Comparison of ENCODE assay signal across 17 cellular contexts in genomic region chr22:25364736-25365241, GRCh38.
DNase-seq lines count a peak whose midpoint lies in the region; ATAC-seq and TF ChIP-seq lines count a peak whose summit lies in the region.
"Had no signal": no experiment of that assay in that cellular context is flagged by ENCODE, and none has a peak within 500 bp of the region (broad histone marks: within the 10 kb centered on the region; RNA-seq: fewer than 3 reads in every experiment).

No MANE protein-coding gene starts in this region.

- H3K36me3 Mint-ChIP-seq in osteocyte (ENCODE audit: unreplicated experiment): no peaks in the 10 kb centered on the region
- H3K36me3 Mint-ChIP-seq: WTC11 had no signal

- H3K27me3 ChIP-seq in colonic mucosa: no peaks in the 10 kb centered on the region
- no peaks in the 10 kb centered on the region for H3K27me3 ChIP-seq in lower lobe of right lung (ENCODE audit: low read depth)
- H3K27me3 ChIP-seq in thyroid gland: no peaks in the 10 kb centered on the region
- H3K27me3 ChIP-seq: breast epithelium had no signal

- DNase-seq in RWPE1 (ENCODE audit: low spot score) (no peak), colonic mucosa (peak; percentile 45), lower lobe of right lung (peak; percentile 50), thyroid gland (no peak), NCI-H510A (lab: John Stamatoyannopoulos, UW) (no peak), osteocyte (ENCODE audit: extremely low spot score, unreplicated experiment) (no peak)
- DNase-seq: activated naive CD8-positive, alpha-beta T cell treated with anti-CD3 and anti-CD28 coated beads, Interleukin-2, amount 50 U/mL, for 24 hours; effector CD8-positive, alpha-beta T cell; NCI-H1048; NCI-H510A treated with DMSO at 0.1 percent for 48 hours; SHP77 treated with DMSO at 0.1 percent for 48 hours; stimulated activated naive CD8-positive, alpha-beta T cell treated with anti-CD3 and anti-CD28 coated beads, Interleukin-15, amount 100 ng/mL, for 72 hours had no signal

- peaks cover 17% of the 10 kb centered on the region for H3K4me1 Mint-ChIP-seq in osteocyte (ENCODE audit: unreplicated experiment)
- H3K4me1 Mint-ChIP-seq: activated naive CD8-positive, alpha-beta T cell treated with anti-CD3 and anti-CD28 coated beads, Interleukin-2, amount 50 U/mL, for 24 hours; WTC11 had no signal

- no peaks in the 10 kb centered on the region for H3K9me3 Mint-ChIP-seq in osteocyte (ENCODE audit: unreplicated experiment)
- H3K9me3 Mint-ChIP-seq: activated naive CD8-positive, alpha-beta T cell treated with anti-CD3 and anti-CD28 coated beads, Interleukin-2, amount 50 U/mL, for 24 hours; stimulated activated naive CD8-positive, alpha-beta T cell treated with anti-CD3 and anti-CD28 coated beads, Interleukin-15, amount 100 ng/mL, for 72 hours; WTC11 had no signal

- CTCF ChIA-PET in RWPE1 (lab: Yijun Ruan, JAX): no interaction called here

- POLR2A ChIA-PET in RWPE1 (lab: Yijun Ruan, JAX; ENCODE audit: low non-redundant PET): no interaction called here

- peak overlapping the region; percentile 61 for H3K27ac ChIP-seq in RWPE1
- no peak overlapping the region for H3K27ac ChIP-seq in colonic mucosa
- peak overlapping the region; percentile 18 for H3K27ac ChIP-seq in lower lobe of right lung
- H3K27ac ChIP-seq in thyroid gland: peak overlapping the region; percentile 8 to 56 (median 41)
- H3K27ac ChIP-seq: KMS-11 had no signal

- 36 to 74% methylated on average over 6 to 12 of the region's 13 CpGs for WGBS in thyroid gland, 2 donors

- H3K9ac ChIP-seq in colonic mucosa (ENCODE audit: low read depth in 2 of 2, low read length in 2 of 2): peak overlapping the region in 1 of 2 donors; percentile 15
- H3K9ac ChIP-seq: KMS-11 had no signal

- H3K4me1 ChIP-seq in colonic mucosa: peaks cover 8% of the 10 kb centered on the region
- peaks cover 45% of the 10 kb centered on the region for H3K4me1 ChIP-seq in lower lobe of right lung
- H3K4me1 ChIP-seq in thyroid gland: peaks cover 11 to 41% of the 10 kb centered on the region in 2 donors
- H3K4me1 ChIP-seq: breast epithelium had no signal

- H3K27me3 Mint-ChIP-seq in osteocyte (ENCODE audit: unreplicated experiment): no peaks in the 10 kb centered on the region
- H3K27me3 Mint-ChIP-seq: activated naive CD8-positive, alpha-beta T cell treated with anti-CD3 and anti-CD28 coated beads, Interleukin-2, amount 50 U/mL, for 24 hours; B cell; stimulated activated naive CD8-positive, alpha-beta T cell treated with anti-CD3 and anti-CD28 coated beads, Interleukin-15, amount 100 ng/mL, for 72 hours had no signal

- ATAC-seq in lower lobe of right lung (no peak), HG02642 (IDR thresholded peaks at IDR 0.05; ENCODE audit: poor library complexity, unreplicated experiment) (no peak)
- ATAC-seq: activated naive CD8-positive, alpha-beta T cell treated with anti-CD3 and anti-CD28 coated beads, Interleukin-2, amount 50 U/mL, for 24 hours; stimulated activated naive CD8-positive, alpha-beta T cell treated with anti-CD3 and anti-CD28 coated beads, Interleukin-15, amount 100 ng/mL, for 72 hours; WTC11 had no signal

- H3K36me3 ChIP-seq in colonic mucosa (no peaks in the 10 kb centered on the region), lower lobe of right lung (peaks cover 4% of the 10 kb centered on the region), thyroid gland (peaks cover under 1 to 2% of the 10 kb centered on the region in 2 donors)
- H3K36me3 ChIP-seq: breast epithelium had no signal

- no peak overlapping the region for H3K4me3 ChIP-seq in colonic mucosa
- H3K4me3 ChIP-seq in lower lobe of right lung: no peak overlapping the region
- H3K4me3 ChIP-seq in thyroid gland (replicated peaks in 1 of 3): no peak overlapping the region
- H3K4me3 ChIP-seq: breast epithelium had no signal

- no peak for TF ChIP-seq POLR2A in thyroid gland (IDR thresholded peaks at IDR 0.05)

- TF ChIP-seq CTCF in RWPE1 (conservative IDR thresholded peaks at IDR 0.05; ENCODE audit: low read depth) (no peak), colonic mucosa (IDR thresholded peaks at IDR 0.05) (no peak), lower lobe of right lung (IDR thresholded peaks at IDR 0.05) (no peak), thyroid gland (IDR thresholded peaks at IDR 0.05) (no peak), osteocyte (IDR thresholded peaks at IDR 0.05) (no peak)

- H3K9me3 ChIP-seq in colonic mucosa: no peaks in the 10 kb centered on the region
- no peaks in the 10 kb centered on the region for H3K9me3 ChIP-seq in lower lobe of right lung
- H3K9me3 ChIP-seq in thyroid gland: no peaks in the 10 kb centered on the region
- H3K9me3 ChIP-seq: breast epithelium had no signal

- no peak overlapping the region for H3K27ac Mint-ChIP-seq in osteocyte (ENCODE audit: unreplicated experiment)
- H3K27ac Mint-ChIP-seq: activated naive CD8-positive, alpha-beta T cell treated with anti-CD3 and anti-CD28 coated beads, Interleukin-2, amount 50 U/mL, for 24 hours; B cell; WTC11 had no signal

- no peak overlapping the region for H3K4me3 Mint-ChIP-seq in osteocyte (ENCODE audit: unreplicated experiment)
- H3K4me3 Mint-ChIP-seq: activated naive CD8-positive, alpha-beta T cell treated with anti-CD3 and anti-CD28 coated beads, Interleukin-2, amount 50 U/mL, for 24 hours; B cell; stimulated activated naive CD8-positive, alpha-beta T cell treated with anti-CD3 and anti-CD28 coated beads, Interleukin-15, amount 100 ng/mL, for 72 hours; WTC11 had no signal

- intact Hi-C loops in colonic mucosa (cut with DNase I) (loop anchor here (5.0 to 10.0 kb wide), 2 partner anchors 83 to 410 kb away; no protein-coding TSS in a partner anchor), lower lobe of right lung (cut with DNase I) (no loop called here), thyroid gland (cut with DNase I) (loop anchor here (5.0 to 10.0 kb wide), 2 partner anchors 48 to 80 kb away; no protein-coding TSS in a partner anchor)

Comparison
In these comparisons a context has a peak if more than half of its experiments do, and no peak if none do; other contexts are left out.
1. DNase-seq: peak in colonic mucosa (single experiment) and lower lobe of right lung (single experiment); none in RWPE1 (single experiment), thyroid gland (0 of 2), NCI-H510A (single experiment) and osteocyte (single experiment).